ENCODE assay signal across 8 cellular contexts in genomic region chr21:41767606-41768370, GRCh38.
DNase-seq lines count a peak whose midpoint lies in the region; ATAC-seq, FAIRE-seq and TF ChIP-seq lines count a peak whose summit lies in the region.

No MANE protein-coding gene starts in this region.

- ATAC-seq in GM19023 (IDR thresholded peaks at IDR 0.05; ENCODE audit: unreplicated experiment) (no peak), GM18867 (IDR thresholded peaks at IDR 0.05; ENCODE audit: unreplicated experiment) (no peak)

- H2AFZ ChIP-seq in ACC112 (ENCODE audit: low read length, unreplicated experiment), result peak overlapping the region; percentile 71

- H3K79me2 ChIP-seq in ACC112 (ENCODE audit: control insufficient read depth, insufficient read depth, low read length, unreplicated experiment), result no peaks in the 10 kb centered on the region

- H3K27ac ChIP-seq in ACC112 (ENCODE audit: low read depth, low read length), result no peak overlapping the region; the same call in 1 of the 2 replicates

- no peak for FAIRE-seq in H54 (lab: Jason Lieb, UNC)

- peaks cover 13% of the 10 kb centered on the region for H3K4me1 ChIP-seq in ACC112 (ENCODE audit: control insufficient read depth, insufficient read depth, low read length, unreplicated experiment)

- DNase-seq in H54 (ENCODE audit: insufficient read length, low spot score), result peak; percentile 68
- peak; percentile 27 to 31 for DNase-seq in activated T-cell treated with anti-CD3 and anti-CD28 coated beads, Interleukin-2, amount 50 U/mL, for 48 hours
- peak; percentile 82 for DNase-seq in left kidney (ENCODE audit: low read depth, low spot score)
- DNase-seq in SHP77 treated with DMSO at 0.1 percent for 48 hours (lab: John Stamatoyannopoulos, UW), result no peak
- DNase-seq in hypothalamus (lab: John Stamatoyannopoulos, UW), result no peak

- peaks cover 27% of the 10 kb centered on the region for H3K27me3 ChIP-seq in ACC112 (ENCODE audit: insufficient read depth, low read length)

- no peaks in the 10 kb centered on the region for H3K36me3 ChIP-seq in ACC112 (ENCODE audit: insufficient read depth, low read length)

- no peak for TF ChIP-seq POLR2A in H54 (IDR thresholded peaks at IDR 0.05; ENCODE audit: low read depth, low read length)

- peak overlapping the region; percentile 63 for H3K4me3 ChIP-seq in ACC112 (ENCODE audit: low read depth, low read length)

Comparison
In these comparisons a context has a peak if more than half of its experiments do, and no peak if none do; other contexts are left out.
1. DNase-seq: peak in H54 (single experiment), activated T-cell treated with anti-CD3 and anti-CD28 coated beads, Interleukin-2, amount 50 U/mL, for 48 hours (2 of 2) and left kidney (single experiment); none in SHP77 treated with DMSO at 0.1 percent for 48 hours (single experiment) and hypothalamus (0 of 51).